Comparison of ENCODE assay signal across 10 cellular contexts in the genomic region with DNA sequence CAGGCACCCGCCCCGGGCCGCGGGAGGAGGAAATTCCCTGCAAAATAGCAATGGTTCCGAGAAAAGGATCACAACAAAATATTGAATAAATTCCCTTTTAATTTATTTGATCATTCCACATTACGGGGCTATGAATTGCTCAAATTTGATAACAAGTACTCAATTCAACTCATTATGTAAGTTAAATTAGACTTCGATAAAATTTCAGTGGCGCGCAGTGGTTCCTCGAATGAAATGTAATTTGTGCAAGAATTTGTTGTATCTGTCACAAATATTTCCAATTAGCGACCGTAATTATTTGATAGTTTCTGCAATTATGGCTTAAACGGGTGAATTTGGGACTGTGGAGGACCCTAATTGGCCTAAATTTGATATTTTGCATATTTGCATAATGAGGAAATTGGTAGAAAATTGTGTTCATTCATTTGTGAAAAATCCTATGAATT.
DNase-seq lines count a peak whose midpoint lies in the region; ATAC-seq, FAIRE-seq and TF ChIP-seq lines count a peak whose summit lies in the region.
"Had no signal": no experiment of that assay in that cellular context is flagged by ENCODE, and none has a peak within 500 bp of the region (broad histone marks: within the 10 kb centered on the region; RNA-seq: fewer than 3 reads in every experiment).

No MANE protein-coding gene starts in this region.

- CTCF ChIA-PET in SK-N-SH (lab: Yijun Ruan, JAX) = interaction anchor here (1.2 kb wide), 1 partner anchor 10 kb away, joined by 3 read pairs; no protein-coding TSS in a partner anchor

- peak overlapping the region; percentile 80 for H3K4me2 ChIP-seq in SK-N-SH

- H3K27ac Mint-ChIP-seq in activated naive CD8-positive, alpha-beta T cell treated with anti-CD3 and anti-CD28 coated beads, Interleukin-2, amount 50 U/mL, for 24 hours = no peak overlapping the region

- H3K4me3 ChIP-seq in SK-N-SH (ENCODE audit: low read depth in 2 of 2, low read length in 1 of 2) (peak overlapping the region; percentile 47 to 62), kidney epithelial cell (ENCODE audit: low read depth, low read length) (peak overlapping the region; percentile 58), stomach smooth muscle (ENCODE audit: low read length in 2 of 2) (peak overlapping the region; percentile 80 to 86)

- H3K36me3 ChIP-seq in SK-N-SH (replicated peaks in 1 of 2; ENCODE audit: control insufficient read depth in 1 of 2, insufficient read depth in 2 of 2, low read length in 1 of 2) (no peaks in the 10 kb centered on the region), kidney epithelial cell (ENCODE audit: control insufficient read depth, insufficient read depth, low read length) (no peaks in the 10 kb centered on the region), stomach smooth muscle (ENCODE audit: control insufficient read depth in 2 of 2, insufficient read depth in 2 of 2, low read length in 2 of 2) (no peaks in the 10 kb centered on the region)

- peak overlapping the region; percentile 40 for H3K9ac ChIP-seq in SK-N-SH
- H3K9ac ChIP-seq in stomach smooth muscle (ENCODE audit: low read length in 2 of 2) = peak overlapping the region; percentile 21 to 63

- peaks cover 4% of the 10 kb centered on the region for H3K27me3 Mint-ChIP-seq in activated naive CD8-positive, alpha-beta T cell treated with anti-CD3 and anti-CD28 coated beads, Interleukin-2, amount 50 U/mL, for 24 hours

- no peak for TF ChIP-seq CTCF in SK-N-SH (IDR thresholded peaks at IDR 0.05)
- TF ChIP-seq CTCF in kidney epithelial cell (IDR thresholded peaks at IDR 0.05; ENCODE audit: insufficient read depth, low read length, poor library complexity, severe bottlenecking) = no peak

- H2AFZ ChIP-seq in SK-N-SH (ENCODE audit: low read depth) = peak overlapping the region; percentile 89

- ATAC-seq in SK-N-SH treated with all-trans-retinoic acid at 6 μM for 48 hours = no peak
- ATAC-seq in activated naive CD8-positive, alpha-beta T cell treated with anti-CD3 and anti-CD28 coated beads, Interleukin-2, amount 50 U/mL, for 24 hours = no peak

- FAIRE-seq in H54 (lab: Jason Lieb, UNC) = no peak

- H3K79me2 ChIP-seq in SK-N-SH (ENCODE audit: insufficient read depth) = no peaks in the 10 kb centered on the region

- H3K27ac ChIP-seq in SK-N-SH (ENCODE audit: low read depth in 2 of 2, low read length in 1 of 2) (no peak overlapping the region; a peak in 1 of 4 replicates), stomach smooth muscle (ENCODE audit: low read length) (no peak overlapping the region)
- H3K27ac ChIP-seq: 22Rv1 had no signal

- no peak for TF ChIP-seq RAD21 in SK-N-SH (IDR thresholded peaks at IDR 0.05; ENCODE audit: low read length)

- H3K27me3 ChIP-seq in SK-N-SH (ENCODE audit: insufficient read depth) (no peaks in the 10 kb centered on the region), kidney epithelial cell (ENCODE audit: control insufficient read depth, insufficient read depth, low read length) (peaks cover 6% of the 10 kb centered on the region), stomach smooth muscle (ENCODE audit: control insufficient read depth in 1 of 2, insufficient read depth in 2 of 2, low read length in 2 of 2) (no peaks in the 10 kb centered on the region)

- peaks cover 0 to 3% of the 10 kb centered on the region in 2 experiments; a peak in 1 of 4 replicates for H3K4me1 ChIP-seq in SK-N-SH (ENCODE audit: control insufficient read depth in 1 of 2, insufficient read depth in 2 of 2, low read depth in 1 of 2, low read length in 1 of 2)
- peaks cover 5% of the 10 kb centered on the region for H3K4me1 ChIP-seq in stomach smooth muscle (ENCODE audit: control insufficient read depth, insufficient read depth, low read length)

- 10% methylated on average over 13 of the region's 13 CpGs for WGBS in SK-N-SH (ENCODE audit: low lambda C conversion rate)

- H3F3A ChIP-seq in SK-N-SH (replicated peaks; ENCODE audit: insufficient read depth) = peaks cover 5% of the 10 kb centered on the region

- H4K20me1 ChIP-seq in SK-N-SH (ENCODE audit: insufficient read depth) = no peaks in the 10 kb centered on the region

- no peak for TF ChIP-seq POLR2A in H54 (IDR thresholded peaks at IDR 0.05; ENCODE audit: low read depth, low read length)

- POLR2A ChIA-PET in SK-N-SH (lab: Yijun Ruan, JAX) = no interaction called here

- H3K36me3 Mint-ChIP-seq in activated naive CD8-positive, alpha-beta T cell treated with anti-CD3 and anti-CD28 coated beads, Interleukin-2, amount 50 U/mL, for 24 hours (ENCODE audit: low read depth) = no peaks in the 10 kb centered on the region

- no peak for TF ChIP-seq EP300 in SK-N-SH (IDR thresholded peaks at IDR 0.05; ENCODE audit: borderline replicate concordance in 1 of 2, low read depth in 1 of 2, low read length in 1 of 2)

- no peaks in the 10 kb centered on the region for H3K9me2 ChIP-seq in SK-N-SH

- DNase-seq in SK-N-SH (no peak), kidney epithelial cell (ENCODE audit: low read depth) (no peak), GOT3 (lab: John Stamatoyannopoulos, UW) (no peak), H54 (ENCODE audit: insufficient read length, low spot score) (no peak), NCI-H510A (lab: John Stamatoyannopoulos, UW) (no peak)
- DNase-seq in activated naive CD8-positive, alpha-beta T cell treated with anti-CD3 and anti-CD28 coated beads, Interleukin-2, amount 50 U/mL, for 24 hours = no peak
- DNase-seq: SHP77 had no signal

- H3K4me3 Mint-ChIP-seq in activated naive CD8-positive, alpha-beta T cell treated with anti-CD3 and anti-CD28 coated beads, Interleukin-2, amount 50 U/mL, for 24 hours = peak overlapping the region; percentile 68

- no peaks in the 10 kb centered on the region for H3K9me3 Mint-ChIP-seq in activated naive CD8-positive, alpha-beta T cell treated with anti-CD3 and anti-CD28 coated beads, Interleukin-2, amount 50 U/mL, for 24 hours

- H3K4me1 Mint-ChIP-seq in activated naive CD8-positive, alpha-beta T cell treated with anti-CD3 and anti-CD28 coated beads, Interleukin-2, amount 50 U/mL, for 24 hours = peaks cover 17% of the 10 kb centered on the region

- H3K9me3 ChIP-seq in SK-N-SH (no peaks in the 10 kb centered on the region), stomach smooth muscle (ENCODE audit: control insufficient read depth in 2 of 2, low read length in 2 of 2) (no peaks in the 10 kb centered on the region)

TF ChIP-seq in SK-N-SH, 30 proteins besides CTCF, POLR2A, EP300 and RAD21:
- TF ChIP-seq, protein P1, sequence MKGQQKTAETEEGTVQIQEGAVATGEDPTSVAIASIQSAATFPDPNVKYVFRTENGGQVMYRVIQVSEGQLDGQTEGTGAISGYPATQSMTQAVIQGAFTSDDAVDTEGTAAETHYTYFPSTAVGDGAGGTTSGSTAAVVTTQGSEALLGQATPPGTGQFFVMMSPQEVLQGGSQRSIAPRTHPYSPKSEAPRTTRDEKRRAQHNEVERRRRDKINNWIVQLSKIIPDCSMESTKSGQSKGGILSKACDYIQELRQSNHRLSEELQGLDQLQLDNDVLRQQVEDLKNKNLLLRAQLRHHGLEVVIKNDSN (IDR thresholded peaks at IDR 0.05; ENCODE audit: borderline replicate concordance, low read depth) = no peak
- TF ChIP-seq FOSL2 (IDR thresholded peaks at IDR 0.05; ENCODE audit: borderline replicate concordance, low read depth) (no peak), POLR2AphosphoS5 (IDR thresholded peaks at IDR 0.05; ENCODE audit: low read depth, low read length) (no peak), SIN3A (IDR thresholded peaks at IDR 0.05; ENCODE audit: borderline replicate concordance, low read depth, low read length) (no peak)

TF ChIP-seq in SK-N-SH treated with all-trans-retinoic acid at 6 μM for 48 hours, 23 proteins besides CTCF, POLR2A, EP300 and RAD21 (continues in another document):
- TF ChIP-seq CREB5 (CRISPR knock-in tag; IDR thresholded peaks at IDR 0.05; ENCODE audit: low read depth) = no peak
- no peak for TF ChIP-seq ZNF70 (CRISPR knock-in tag; IDR thresholded peaks at IDR 0.05)
- TF ChIP-seq ESRRG (CRISPR knock-in tag; IDR thresholded peaks at IDR 0.05) = no peak
- no peak for TF ChIP-seq TOX (CRISPR knock-in tag; IDR thresholded peaks at IDR 0.05; ENCODE audit: borderline replicate concordance)
- TF ChIP-seq SNAI2 (CRISPR knock-in tag; IDR thresholded peaks at IDR 0.05) = no peak
- no peak for TF ChIP-seq ISL1 (CRISPR knock-in tag; IDR thresholded peaks at IDR 0.05)
- TF ChIP-seq, protein P2, sequence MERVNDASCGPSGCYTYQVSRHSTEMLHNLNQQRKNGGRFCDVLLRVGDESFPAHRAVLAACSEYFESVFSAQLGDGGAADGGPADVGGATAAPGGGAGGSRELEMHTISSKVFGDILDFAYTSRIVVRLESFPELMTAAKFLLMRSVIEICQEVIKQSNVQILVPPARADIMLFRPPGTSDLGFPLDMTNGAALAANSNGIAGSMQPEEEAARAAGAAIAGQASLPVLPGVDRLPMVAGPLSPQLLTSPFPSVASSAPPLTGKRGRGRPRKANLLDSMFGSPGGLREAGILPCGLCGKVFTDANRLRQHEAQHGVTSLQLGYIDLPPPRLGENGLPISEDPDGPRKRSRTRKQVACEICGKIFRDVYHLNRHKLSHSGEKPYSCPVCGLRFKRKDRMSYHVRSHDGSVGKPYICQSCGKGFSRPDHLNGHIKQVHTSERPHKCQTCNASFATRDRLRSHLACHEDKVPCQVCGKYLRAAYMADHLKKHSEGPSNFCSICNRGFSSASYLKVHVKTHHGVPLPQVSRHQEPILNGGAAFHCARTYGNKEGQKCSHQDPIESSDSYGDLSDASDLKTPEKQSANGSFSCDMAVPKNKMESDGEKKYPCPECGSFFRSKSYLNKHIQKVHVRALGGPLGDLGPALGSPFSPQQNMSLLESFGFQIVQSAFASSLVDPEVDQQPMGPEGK (CRISPR knock-in tag; IDR thresholded peaks at IDR 0.05; ENCODE audit: borderline replicate concordance) = no peak
- no peak for TF ChIP-seq ZNF8 (CRISPR knock-in tag; IDR thresholded peaks at IDR 0.05)
